Comparison of ENCODE assay signal across 8 cellular contexts in the genomic region with DNA sequence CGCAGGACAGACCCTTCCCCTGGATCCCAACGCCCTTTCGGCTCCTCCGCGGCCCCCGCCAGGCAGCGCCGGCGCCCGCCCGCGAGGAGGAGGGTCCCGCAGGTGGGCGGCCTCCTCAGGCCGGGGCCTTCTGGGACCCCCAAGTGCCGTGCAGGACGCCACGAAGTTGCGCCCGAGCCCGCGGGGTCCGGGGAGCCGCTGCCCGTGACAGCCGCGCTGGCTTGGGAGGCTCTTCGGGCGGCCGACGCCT. TPM values are rescaled to one million over a fixed set of nuclear protein-coding genes. Genes with fewer than 3 reads are reported as not detected.
DNase-seq lines count a peak whose midpoint lies in the region; ATAC-seq and TF ChIP-seq lines count a peak whose summit lies in the region.

No MANE protein-coding gene starts in this region.

- CTCF ChIA-PET in CD8-positive, alpha-beta T cell (lab: Charles Lee), result interaction anchor here (1.0 to 18.2 kb wide), 7 partner anchors 16 to 218 kb away, joined by 3 to 455 read pairs (median 41); partner anchors contain the start of gene GH1
- CTCF ChIA-PET in mammary epithelial cell (lab: Charles Lee; ENCODE audit: low non-redundant PET), result no interaction called here

- dilution Hi-C loops in mammary epithelial cell (cut with HindIII; ENCODE audit: low sequenced_read_pairs), result no loop called here

- H3K9ac ChIP-seq in mammary epithelial cell (ENCODE audit: insufficient read depth, low read length), result peak overlapping the region; percentile 67
- peak overlapping the region; percentile 39 for H3K9ac ChIP-seq in muscle layer of colon (ENCODE audit: low read length)

- no peaks in the 10 kb centered on the region for H3K36me3 ChIP-seq in CD8-positive, alpha-beta T cell (ENCODE audit: insufficient read depth, low read length)
- H3K36me3 ChIP-seq in mammary epithelial cell (ENCODE audit: insufficient read depth, low read length) (no peaks in the 10 kb centered on the region), muscle layer of colon (ENCODE audit: insufficient read depth, low read length) (no peaks in the 10 kb centered on the region)

- H3K4me2 ChIP-seq in mammary epithelial cell (ENCODE audit: insufficient read depth, low read depth, low read length), result peak overlapping the region; percentile 88

- peaks cover 51% of the 10 kb centered on the region for H3K4me1 Mint-ChIP-seq in CD8-positive, alpha-beta T cell (ENCODE audit: low read depth)

- no TSS peak for BruUV-seq in mammary epithelial cell (replicated peaks; lab: Mats Ljungman, UMichigan)

- H3K9me3 Mint-ChIP-seq in CD8-positive, alpha-beta T cell, result no peaks in the 10 kb centered on the region

- H4K20me1 ChIP-seq in mammary epithelial cell (ENCODE audit: insufficient read depth, low read length), result no peaks in the 10 kb centered on the region

- H3K36me3 Mint-ChIP-seq in CD8-positive, alpha-beta T cell, result peaks cover 6% of the 10 kb centered on the region

- intact Hi-C loops in CD8-positive, alpha-beta T cell (cut with DNase I, micrococcal nuclease), result loop anchor here in 1 of 2 experiments (2.0 to 5.0 kb wide), 2 partner anchors 23 to 47 kb away; no protein-coding TSS in a partner anchor
- intact Hi-C loops in mammary epithelial cell (cut with micrococcal nuclease), result no loop called here

- H3K4me3 ChIP-seq in CD8-positive, alpha-beta T cell (ENCODE audit: low read depth, low read length), result peak overlapping the region; percentile 76
- H3K4me3 ChIP-seq in mammary epithelial cell (replicated peaks in 1 of 3; ENCODE audit: insufficient read depth in 1 of 3, low read depth in 2 of 3, low read length in 3 of 3) (peak overlapping the region; percentile 69 to 78 (median 73)), muscle layer of colon (ENCODE audit: low read depth in 1 of 2, low read length in 2 of 2) (peak overlapping the region; percentile 91 to 96)

- in situ Hi-C loops in mammary epithelial cell (cut with MboI; ENCODE audit: low sequenced_read_pairs in 2 of 2), result no loop called here

- peak overlapping the region; percentile 71 for H3K27ac ChIP-seq in CD8-positive, alpha-beta T cell (ENCODE audit: low read depth, low read length)
- peak overlapping the region; percentile 65 for H3K27ac ChIP-seq in mammary epithelial cell (ENCODE audit: insufficient read depth, low read depth, low read length)
- H3K27ac ChIP-seq in muscle layer of colon (ENCODE audit: low read depth, low read length), result peak overlapping the region; percentile 92

- H3K79me2 ChIP-seq in mammary epithelial cell (ENCODE audit: insufficient read depth, low read length), result peaks cover 44% of the 10 kb centered on the region

- TF ChIP-seq POLR2A in GM18505 (IDR thresholded peaks at IDR 0.05; ENCODE audit: borderline replicate concordance, extremely low read depth, insufficient read depth, insufficient read length), result no peak

- H3K4me1 ChIP-seq in CD8-positive, alpha-beta T cell (ENCODE audit: insufficient read depth, low read length), result peaks cover 23% of the 10 kb centered on the region
- H3K4me1 ChIP-seq in mammary epithelial cell (ENCODE audit: insufficient read depth, low read length) (peaks cover 22% of the 10 kb centered on the region), muscle layer of colon (ENCODE audit: insufficient read depth, low read length) (peaks cover 16% of the 10 kb centered on the region)

- H2AFZ ChIP-seq in mammary epithelial cell (ENCODE audit: low read depth, low read length), result peak overlapping the region; percentile 83

- no peaks in the 10 kb centered on the region for H3K9me3 ChIP-seq in CD8-positive, alpha-beta T cell (ENCODE audit: low read length)
- no peaks in the 10 kb centered on the region for H3K9me3 ChIP-seq in mammary epithelial cell (replicated peaks; ENCODE audit: insufficient read depth, low read length)
- H3K9me3 ChIP-seq in muscle layer of colon (ENCODE audit: low read length), result no peaks in the 10 kb centered on the region

- POLR2A ChIA-PET in CD8-positive, alpha-beta T cell (lab: Charles Lee), result interaction anchor here (0.6 to 5.7 kb wide), 21 partner anchors 8 to 356 kb away, joined by 3 to 89 read pairs (median 7); partner anchors contain the start of genes CCDC47, DDX42, ICAM2 and PRR29

- peak overlapping the region; percentile 70 for H3K27ac Mint-ChIP-seq in CD8-positive, alpha-beta T cell

- no peak for TF ChIP-seq CTCF in CD8-positive, alpha-beta T cell (IDR thresholded peaks at IDR 0.05)
- no peak for TF ChIP-seq CTCF in mammary epithelial cell (conservative IDR thresholded peaks at IDR 0.05 in 1 of 2, IDR thresholded peaks at IDR 0.05 in 1 of 2; ENCODE audit: extremely low read depth in 1 of 2, insufficient read depth in 1 of 2, low read depth in 1 of 2, low read length in 2 of 2)

- no peaks in the 10 kb centered on the region for H3K27me3 Mint-ChIP-seq in CD8-positive, alpha-beta T cell (ENCODE audit: low read depth)

- H3K4me3 Mint-ChIP-seq in CD8-positive, alpha-beta T cell, result peak overlapping the region; percentile 89

- 8% methylated on average over 20 of the region's 31 CpGs for WGBS in mammary epithelial cell (ENCODE audit: low coverage, missing lambda C conversion rate)

- no peaks in the 10 kb centered on the region for H3K27me3 ChIP-seq in CD8-positive, alpha-beta T cell (ENCODE audit: insufficient read depth, low read length)
- no peaks in the 10 kb centered on the region for H3K27me3 ChIP-seq in mammary epithelial cell (ENCODE audit: insufficient read depth, low read length)
- H3K27me3 ChIP-seq in muscle layer of colon (ENCODE audit: control insufficient read depth in 1 of 2, insufficient read depth in 2 of 2, low read length in 2 of 2), result no peaks in the 10 kb centered on the region

- ATAC-seq in CD8-positive, alpha-beta T cell, result peak; percentile 5
- ATAC-seq in HG03196 (IDR thresholded peaks at IDR 0.05; ENCODE audit: unreplicated experiment) (peak; percentile 17), HG03095 (IDR thresholded peaks at IDR 0.05; ENCODE audit: unreplicated experiment) (no peak), GM18505 (IDR thresholded peaks at IDR 0.05; ENCODE audit: unreplicated experiment) (no peak), HG03378 (IDR thresholded peaks at IDR 0.05; ENCODE audit: unreplicated experiment) (no peak)

- DNase-seq in CD8-positive, alpha-beta T cell, result no peak
- DNase-seq in mammary epithelial cell (no peak), T-helper 9 cell (no peak)

RNA-seq across cellular contexts. Expression of gene ERN1, which starts 0.5 kb away (rescaled TPM):
- total RNA-seq in CD8-positive, alpha-beta T cell, result 10 to 100 TPM; 57.1 to 64.0 TPM
- total RNA-seq in mammary epithelial cell, result 10 to 100 TPM; 18.8 to 36.8 TPM
- polyA plus RNA-seq in mammary epithelial cell, result 5.3 TPM
- 3.7 TPM for polyA minus RNA-seq in mammary epithelial cell

Comparison
In these comparisons a context has a peak if more than half of its experiments do, and no peak if none do; other contexts are left out.
1. ATAC-seq: peak in CD8-positive, alpha-beta T cell (single experiment) and HG03196 (single experiment); none in HG03095 (single experiment), GM18505 (single experiment) and HG03378 (single experiment).
2. Peak in every context shown above with its lines, with median percentiles within 50 percentile points of each other: H3K27ac ChIP-seq and H3K4me3 ChIP-seq.